In the genomic region with DNA sequence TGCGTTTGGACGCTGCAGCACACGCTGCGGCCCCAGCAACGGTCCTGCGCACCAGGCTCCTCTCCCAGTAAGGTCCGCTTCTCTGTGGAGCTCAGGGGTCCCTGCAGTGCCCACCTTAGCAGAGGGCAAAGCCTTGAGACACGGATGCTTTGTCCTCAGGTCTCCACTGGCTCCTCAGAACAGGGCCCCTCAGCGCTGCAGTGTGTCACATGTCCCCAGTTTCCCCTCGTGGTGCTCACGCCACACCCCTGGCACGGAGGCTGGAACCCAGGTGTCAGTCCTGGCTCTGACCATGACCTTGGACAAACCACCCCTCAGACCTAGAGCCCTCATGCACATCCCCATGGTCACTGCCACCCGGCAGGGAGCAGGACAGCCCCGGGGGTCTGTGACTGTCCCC, we compare ENCODE assay signal across 19 cellular contexts. TPM values are rescaled to one million over a fixed set of nuclear protein-coding genes. Genes with fewer than 3 reads are reported as not detected.
DNase-seq lines count a peak whose midpoint lies in the region; ATAC-seq, FAIRE-seq and TF ChIP-seq lines count a peak whose summit lies in the region.
"Had no signal": no experiment of that assay in that cellular context is flagged by ENCODE, and none has a peak within 500 bp of the region (broad histone marks: within the 10 kb centered on the region; RNA-seq: fewer than 3 reads in every experiment).

No MANE protein-coding gene starts in this region.

- H3K4me2 ChIP-seq in osteoblast (ENCODE audit: insufficient read depth, low read length), result no peak overlapping the region

- no peaks in the 10 kb centered on the region for H3K27me3 Mint-ChIP-seq in endodermal cell (ENCODE audit: insufficient read depth)
- H3K27me3 Mint-ChIP-seq: CD4-positive, alpha-beta memory T cell had no signal

- H2AFZ ChIP-seq in osteoblast (ENCODE audit: low read length), result no peak overlapping the region

- H3K4me3 ChIP-seq in endodermal cell (ENCODE audit: low read length) (no peak overlapping the region), osteoblast (ENCODE audit: insufficient read depth, low read length) (no peak overlapping the region)
- H3K4me3 ChIP-seq: GM12878 had no signal

- H3K4me1 ChIP-seq in endodermal cell (ENCODE audit: control insufficient read depth, insufficient read depth, low read length), result peaks cover 2% of the 10 kb centered on the region
- H3K4me1 ChIP-seq in osteoblast (ENCODE audit: insufficient read depth, low read length), result peaks cover 5% of the 10 kb centered on the region

- H3K27me3 ChIP-seq in endodermal cell (ENCODE audit: control insufficient read depth, insufficient read depth, low read length, poor library complexity, severe bottlenecking) (no peaks in the 10 kb centered on the region), osteoblast (ENCODE audit: insufficient read depth, low read length) (no peaks in the 10 kb centered on the region)

- CTCF ChIA-PET in RWPE1 (lab: Yijun Ruan, JAX), result no interaction called here

- H3K36me3 ChIP-seq in endodermal cell (ENCODE audit: control insufficient read depth, insufficient read depth, low read length) (no peaks in the 10 kb centered on the region), osteoblast (ENCODE audit: insufficient read depth, low read length) (no peaks in the 10 kb centered on the region)

- H3K4me1 Mint-ChIP-seq in endodermal cell, result peaks cover 5% of the 10 kb centered on the region

- POLR2A ChIA-PET in RWPE1 (lab: Yijun Ruan, JAX; ENCODE audit: low non-redundant PET), result no interaction called here

- no peaks in the 10 kb centered on the region for H3K79me2 ChIP-seq in osteoblast (ENCODE audit: insufficient read depth, low read length)

- no peak for DNase-seq in RWPE1 (ENCODE audit: low spot score)
- no peak for DNase-seq in endodermal cell
- peak; percentile 86 for DNase-seq in osteoblast (ENCODE audit: insufficient read length, low spot score, missing footprints)
- DNase-seq in urothelium cell line (ENCODE audit: low spot score), result no peak
- DNase-seq in NCI-H524 (lab: John Stamatoyannopoulos, UW), result no peak
- DNase-seq: C1 segment of cervical spinal cord; CD4-positive, alpha-beta memory T cell; DMS 273 treated with DMSO at 0.1 percent for 48 hours; DMS79; EL; GDM1; GOT3; H7; HCEC 1CT had no signal

- ATAC-seq in HG02588 (IDR thresholded peaks at IDR 0.05; ENCODE audit: unreplicated experiment), result no peak
- no peak for ATAC-seq in HG03095 (IDR thresholded peaks at IDR 0.05; ENCODE audit: unreplicated experiment)
- ATAC-seq: GM12878 had no signal

- FAIRE-seq in urothelium cell line (lab: Jason Lieb, UNC), result peak; percentile 82
- FAIRE-seq: D721Med, GM12878, GM19239 had no signal

- peaks cover 35% of the 10 kb centered on the region for H4K20me1 ChIP-seq in osteoblast (ENCODE audit: insufficient read depth, low read length)

- H3K9me3 Mint-ChIP-seq in endodermal cell, result peaks cover 14% of the 10 kb centered on the region
- H3K9me3 Mint-ChIP-seq: CD4-positive, alpha-beta memory T cell had no signal

- 95 to 96% methylated on average over 9 to 14 of the region's 14 CpGs for WGBS in endodermal cell (ENCODE audit: insufficient coverage in 1 of 2, insufficient read length in 1 of 2), 2 experiments

- TF ChIP-seq CTCF in RWPE1 (conservative IDR thresholded peaks at IDR 0.05; ENCODE audit: low read depth) (no peak), endodermal cell (conservative IDR thresholded peaks at IDR 0.05) (no peak), osteoblast (IDR thresholded peaks at IDR 0.05; ENCODE audit: extremely low read depth, low read depth, low read length) (no peak)

- H3K27ac ChIP-seq in RWPE1 (peak overlapping the region; percentile 3; the same call in 1 of the 2 replicates), endodermal cell (ENCODE audit: low read depth, low read length) (no peak overlapping the region), osteoblast (ENCODE audit: low read depth, low read length) (no peak overlapping the region)

- H3K27ac Mint-ChIP-seq in endodermal cell, result peak overlapping the region; percentile 23

- no peak overlapping the region for H3K4me3 Mint-ChIP-seq in endodermal cell
- H3K4me3 Mint-ChIP-seq: CD4-positive, alpha-beta memory T cell had no signal

- H3K9ac ChIP-seq in endodermal cell (ENCODE audit: extremely low read depth, low read length, poor library complexity, severe bottlenecking), result no peak overlapping the region

- peaks cover 5% of the 10 kb centered on the region for H3K36me3 Mint-ChIP-seq in endodermal cell (ENCODE audit: low read depth)
- H3K36me3 Mint-ChIP-seq: CD4-positive, alpha-beta memory T cell had no signal

- H3K9me3 ChIP-seq in endodermal cell (ENCODE audit: control insufficient read depth, low read length) (peaks cover 6% of the 10 kb centered on the region), osteoblast (ENCODE audit: low read depth, low read length) (no peaks in the 10 kb centered on the region)

RNA-seq across cellular contexts. Expression of a gene that starts 19.9 kb away (rescaled TPM):
- total RNA-seq in endodermal cell, result under 1 TPM; 0.35 to 0.51 TPM
- 1.1 TPM for polyA plus RNA-seq in endodermal cell (2013, experiment 1 of 2)
- 0.91 TPM for polyA plus RNA-seq in endodermal cell (2013, experiment 2 of 2)
- 10.3 and 10.5 TPM in 2 replicates for total RNA-seq in osteoblast
- total RNA-seq: CD4-positive, alpha-beta memory T cell had no signal
- polyA plus RNA-seq: CD4-positive, alpha-beta memory T cell had no signal

RNA-seq across cellular contexts. Expression of a gene that starts 23.7 kb away (rescaled TPM):
- total RNA-seq in endodermal cell (under 1 TPM; 0.66 to 0.75 TPM), osteoblast (3.5 and 5.1 TPM in 2 replicates)
- polyA plus RNA-seq in endodermal cell (2013, experiment 1 of 2), result 1.1 TPM
- polyA plus RNA-seq in endodermal cell (2013, experiment 2 of 2), result 1.7 TPM
